ENCODE assay signal across 17 cellular contexts in genomic region chr4:118833192-118833820, GRCh38. TPM values are rescaled to one million over a fixed set of nuclear protein-coding genes. Genes with fewer than 3 reads are reported as not detected.
A peak's percentile ranks its signal among the peaks of the same experiment; 100 is the strongest.
DNase-seq lines count a peak whose midpoint lies in the region; ATAC-seq and TF ChIP-seq lines count a peak whose summit lies in the region.
"Had no signal": no experiment of that assay in that cellular context is flagged by ENCODE, and none has a peak within 500 bp of the region (broad histone marks: within the 10 kb centered on the region; RNA-seq: fewer than 3 reads in every experiment).

No MANE protein-coding gene starts in this region.

- H3K9me3 Mint-ChIP-seq in CD14-positive monocyte (peaks cover 0 to 1% (median 0%) of the 10 kb centered on the region in 7 donors), chondrocyte (ENCODE audit: low read depth) (no peaks in the 10 kb centered on the region)
- H3K9me3 Mint-ChIP-seq in natural killer cell treated with Interleukin-12 subunit alpha and Interleukin-12 subunit beta and Interleukin-15 and Interleukin-18, amount 100 ng/mL, for 72 hours, result no peaks in the 10 kb centered on the region
- H3K9me3 Mint-ChIP-seq in activated T-cell treated with anti-CD3 and anti-CD28 coated beads, Interleukin-2, amount 50 U/mL, for 24 hours, result no peaks in the 10 kb centered on the region
- no peaks in the 10 kb centered on the region for H3K9me3 Mint-ChIP-seq in T-helper 2 cell treated with Interferon-gamma antibody and Interleukin-4, amounts not matched to agents 5 μg/mL and 100 μg/mL, for 36 hours
- H3K9me3 Mint-ChIP-seq: neural progenitor cell had no signal

- H3K4me3 Mint-ChIP-seq in CD14-positive monocyte, result no peak overlapping the region
- peak overlapping the region; percentile 90 for H3K4me3 Mint-ChIP-seq in chondrocyte (ENCODE audit: unreplicated experiment)
- H3K4me3 Mint-ChIP-seq in natural killer cell treated with Interleukin-12 subunit alpha and Interleukin-12 subunit beta and Interleukin-15 and Interleukin-18, amount 100 ng/mL, for 72 hours, result peak overlapping the region; percentile 96
- H3K4me3 Mint-ChIP-seq in activated T-cell treated with anti-CD3 and anti-CD28 coated beads, Interleukin-2, amount 50 U/mL, for 24 hours, result no peak overlapping the region
- no peak overlapping the region for H3K4me3 Mint-ChIP-seq in T-helper 2 cell treated with Interferon-gamma antibody and Interleukin-4, amounts not matched to agents 5 μg/mL and 100 μg/mL, for 36 hours

- H3K27me3 ChIP-seq in IMR-90 (ENCODE audit: control insufficient read depth, insufficient read depth, low read length), result no peaks in the 10 kb centered on the region
- H3K27me3 ChIP-seq: left lung, neural progenitor cell had no signal

- H3K36me3 ChIP-seq in IMR-90 (ENCODE audit: control insufficient read depth, insufficient read depth, low read length), result peaks cover 34% of the 10 kb centered on the region
- H3K36me3 ChIP-seq: neural progenitor cell had no signal

- no peak overlapping the region for H2BK20ac ChIP-seq in IMR-90 (ENCODE audit: low read depth, low read length)

- H4K8ac ChIP-seq in IMR-90 (ENCODE audit: low read depth in 2 of 2, low read length in 2 of 2), result no peak overlapping the region

- WGBS in IMR-90 (ENCODE audit: extremely low coverage in 2 of 2, insufficient read length in 1 of 2), 2 experiments, result no CpG with 5 or more reads among the region's 5 CpGs

- TF ChIP-seq CTCF in CD14-positive monocyte (IDR thresholded peaks at IDR 0.05) (no peak), IMR-90 (conservative IDR thresholded peaks at IDR 0.05; ENCODE audit: low read depth, low read length) (no peak), chondrocyte (IDR thresholded peaks at IDR 0.05) (no peak)

- H4K20me1 ChIP-seq in IMR-90 (ENCODE audit: insufficient read depth, low read length), result peaks cover 63% of the 10 kb centered on the region

- in situ Hi-C loops in IMR-90 (cut with MboI; ENCODE audit: low sequenced_read_pairs), result no loop called here

- H4K91ac ChIP-seq in IMR-90 (ENCODE audit: insufficient read depth, low read depth, low read length), result no peak overlapping the region

- no peak for DNase-seq in CD14-positive monocyte (ENCODE audit: low spot score)
- DNase-seq in IMR-90, result no peak
- no peak for DNase-seq in chondrocyte (ENCODE audit: low spot score)
- DNase-seq in natural killer cell treated with Interleukin-12 subunit alpha and Interleukin-12 subunit beta and Interleukin-15 and Interleukin-18, amount 100 ng/mL, for 72 hours (ENCODE audit: low spot score), result no peak
- DNase-seq in NCI-H1092 (lab: John Stamatoyannopoulos, UW), result no peak
- DNase-seq in T1000 (lab: John Stamatoyannopoulos, UW), result no peak
- DNase-seq in activated T-cell treated with anti-CD3 and anti-CD28 coated beads, Interleukin-2, amount 50 U/mL, for 24 hours, result no peak
- no peak for DNase-seq in T-helper 2 cell treated with Interferon-gamma antibody and Interleukin-4, amounts not matched to agents 5 μg/mL and 100 μg/mL, for 36 hours (ENCODE audit: low spot score)
- DNase-seq: activated CD8-positive, alpha-beta memory T cell treated with anti-CD3 and anti-CD28 coated beads for 24 hours; activated gamma-delta T cell treated with Interleukin-2 at 50 U/mL for 16 hours; caudate nucleus; H7; left lung; stimulated activated naive CD8-positive, alpha-beta T cell treated with anti-CD3 and anti-CD28 coated beads, Interleukin-15, Interleukin-2, amounts not matched to agents 100 U/mL and 50 U/mL, for 24 hours had no signal

- peak overlapping the region; percentile 6; the same call in 1 of the 2 replicates for H3K27ac ChIP-seq in IMR-90 (ENCODE audit: insufficient read depth, low read length)
- H3K27ac ChIP-seq: epithelial cell of prostate, HL-60, left lung, neural progenitor cell had no signal

- peaks cover 0 to 42% of the 10 kb centered on the region in 2 experiments; a peak in 2 of 4 replicates for H3K79me1 ChIP-seq in IMR-90 (ENCODE audit: low read depth in 1 of 2, low read length in 2 of 2)

- peaks cover 11% of the 10 kb centered on the region for H3K9me1 ChIP-seq in IMR-90 (ENCODE audit: insufficient read depth, low read length)

- peak overlapping the region; percentile 60; the same call in 1 of the 2 replicates for H3K23ac ChIP-seq in IMR-90 (ENCODE audit: low read depth, low read length)

- dilution Hi-C loops in IMR-90 (cut with HindIII; ENCODE audit: low sequenced_read_pairs, unreplicated experiment), result no loop called here

- no peak overlapping the region for H3K18ac ChIP-seq in IMR-90 (ENCODE audit: low read depth, low read length)

- H3K4ac ChIP-seq in IMR-90 (ENCODE audit: low read depth, low read length), result no peak overlapping the region

- TF ChIP-seq RAD21 in IMR-90 (IDR thresholded peaks at IDR 0.05; ENCODE audit: low read length), result no peak

- H3K27me3 Mint-ChIP-seq in CD14-positive monocyte (ENCODE audit: low read depth in 3 of 3) (peaks cover 0 to 2% (median 1%) of the 10 kb centered on the region in 3 donors), chondrocyte (ENCODE audit: low read depth) (no peaks in the 10 kb centered on the region)
- peaks cover 0 to under 1% of the 10 kb centered on the region in 2 donors for H3K27me3 Mint-ChIP-seq in natural killer cell treated with Interleukin-12 subunit alpha and Interleukin-12 subunit beta and Interleukin-15 and Interleukin-18, amount 100 ng/mL, for 72 hours
- no peaks in the 10 kb centered on the region for H3K27me3 Mint-ChIP-seq in activated T-cell treated with anti-CD3 and anti-CD28 coated beads, Interleukin-2, amount 50 U/mL, for 24 hours
- no peaks in the 10 kb centered on the region for H3K27me3 Mint-ChIP-seq in T-helper 2 cell treated with Interferon-gamma antibody and Interleukin-4, amounts not matched to agents 5 μg/mL and 100 μg/mL, for 36 hours (ENCODE audit: low read depth)

- CTCF ChIA-PET in IMR-90 (lab: Yijun Ruan, JAX), result no interaction called here

- peaks cover 10% of the 10 kb centered on the region for H3K4me1 ChIP-seq in IMR-90 (ENCODE audit: control insufficient read depth, insufficient read depth, low read length)
- H3K4me1 ChIP-seq: neural progenitor cell had no signal

- H2AFZ ChIP-seq in IMR-90 (replicated peaks; ENCODE audit: low read length, poor library complexity), result no peak overlapping the region
- H2AFZ ChIP-seq: neural progenitor cell had no signal

- intact Hi-C loops in CD14-positive monocyte (cut with micrococcal nuclease), result no loop called here
- intact Hi-C loops in IMR-90 (cut with micrococcal nuclease), result no loop called here

- no peak overlapping the region; the same call in 1 of the 2 replicates for H3K56ac ChIP-seq in IMR-90 (ENCODE audit: extremely low read depth, insufficient read depth, low read length)

- H3K9ac ChIP-seq in IMR-90 (ENCODE audit: low read depth, low read length), result no peak overlapping the region; the same call in 1 of the 2 replicates
- H3K9ac ChIP-seq: neural progenitor cell had no signal

- no peak overlapping the region for H2BK15ac ChIP-seq in IMR-90 (ENCODE audit: low read depth, low read length)

- POLR2A ChIA-PET in IMR-90 (lab: Charles Lee; ENCODE audit: unreplicated experiment), result no interaction called here

- H3K4me2 ChIP-seq in IMR-90 (ENCODE audit: low read depth, low read length), result peak overlapping the region; percentile 85
- H3K4me2 ChIP-seq: neural progenitor cell had no signal

- H2BK5ac ChIP-seq in IMR-90 (ENCODE audit: low read depth, low read length, poor library complexity, severe bottlenecking), result peak overlapping the region; percentile 16

- peaks cover 27 to 39% of the 10 kb centered on the region in 2 donors for H3K36me3 Mint-ChIP-seq in CD14-positive monocyte
- peaks cover 34% of the 10 kb centered on the region for H3K36me3 Mint-ChIP-seq in chondrocyte (ENCODE audit: low read depth)
- peaks cover 37% of the 10 kb centered on the region for H3K36me3 Mint-ChIP-seq in natural killer cell treated with Interleukin-12 subunit alpha and Interleukin-12 subunit beta and Interleukin-15 and Interleukin-18, amount 100 ng/mL, for 72 hours
- H3K36me3 Mint-ChIP-seq in activated T-cell treated with anti-CD3 and anti-CD28 coated beads, Interleukin-2, amount 50 U/mL, for 24 hours (ENCODE audit: low read depth), result peaks cover 57% of the 10 kb centered on the region
- peaks cover 36% of the 10 kb centered on the region for H3K36me3 Mint-ChIP-seq in T-helper 2 cell treated with Interferon-gamma antibody and Interleukin-4, amounts not matched to agents 5 μg/mL and 100 μg/mL, for 36 hours (ENCODE audit: low read depth)

- no peak for TF ChIP-seq POLR2A in IMR-90 (IDR thresholded peaks at IDR 0.05; ENCODE audit: low read depth, low read length)

- H2AK5ac ChIP-seq in IMR-90 (ENCODE audit: low read depth, low read length), result no peak overlapping the region

- no TSS peak for BruUV-seq in IMR-90 (replicated peaks; lab: Mats Ljungman, UMichigan)

- no peak overlapping the region for H3K14ac ChIP-seq in IMR-90 (replicated peaks; ENCODE audit: low read depth, low read length)

- H2AK9ac ChIP-seq in IMR-90 (replicated peaks; ENCODE audit: low read depth, low read length, poor library complexity), result no peak overlapping the region

- no peaks in the 10 kb centered on the region for H3K9me3 ChIP-seq in IMR-90 (ENCODE audit: control insufficient read depth, insufficient read depth, low read length)
- H3K9me3 ChIP-seq: left lung had no signal

- H3K4me1 Mint-ChIP-seq in CD14-positive monocyte (peaks cover 31% of the 10 kb centered on the region), chondrocyte (ENCODE audit: low read depth) (peaks cover 66% of the 10 kb centered on the region)
- peaks cover 37 to 40% of the 10 kb centered on the region in 2 donors for H3K4me1 Mint-ChIP-seq in natural killer cell treated with Interleukin-12 subunit alpha and Interleukin-12 subunit beta and Interleukin-15 and Interleukin-18, amount 100 ng/mL, for 72 hours (ENCODE audit: low read depth in 2 of 2)
- H3K4me1 Mint-ChIP-seq in activated T-cell treated with anti-CD3 and anti-CD28 coated beads, Interleukin-2, amount 50 U/mL, for 24 hours (ENCODE audit: low read depth), result peaks cover 38% of the 10 kb centered on the region
- peaks cover 26% of the 10 kb centered on the region for H3K4me1 Mint-ChIP-seq in T-helper 2 cell treated with Interferon-gamma antibody and Interleukin-4, amounts not matched to agents 5 μg/mL and 100 μg/mL, for 36 hours (ENCODE audit: low read depth)

- ATAC-seq in IMR-90 (ENCODE audit: low read depth), result no peak
- ATAC-seq in natural killer cell treated with Interleukin-12 subunit alpha and Interleukin-12 subunit beta and Interleukin-15 and Interleukin-18, amount 100 ng/mL, for 72 hours, result no peak
- ATAC-seq: left lung; stimulated activated naive CD8-positive, alpha-beta T cell treated with anti-CD3 and anti-CD28 coated beads, Interleukin-15, Interleukin-2, amounts not matched to agents 100 U/mL and 50 U/mL, for 24 hours had no signal

- H4K5ac ChIP-seq in IMR-90 (ENCODE audit: low read depth, low read length), result no peak overlapping the region

- H3K4me3 ChIP-seq in IMR-90 (ENCODE audit: insufficient read depth, low read depth, low read length), result no peak overlapping the region
- H3K4me3 ChIP-seq: neural progenitor cell had no signal

- H3K27ac Mint-ChIP-seq in CD14-positive monocyte (peak overlapping the region in 5 of 7 donors; percentile 8 to 47 (median 40)), chondrocyte (ENCODE audit: unreplicated experiment) (peak overlapping the region; percentile 100)
- H3K27ac Mint-ChIP-seq in natural killer cell treated with Interleukin-12 subunit alpha and Interleukin-12 subunit beta and Interleukin-15 and Interleukin-18, amount 100 ng/mL, for 72 hours, result peak overlapping the region in 1 of 2 donors; percentile 88
- H3K27ac Mint-ChIP-seq in activated T-cell treated with anti-CD3 and anti-CD28 coated beads, Interleukin-2, amount 50 U/mL, for 24 hours, result no peak overlapping the region
- H3K27ac Mint-ChIP-seq in T-helper 2 cell treated with Interferon-gamma antibody and Interleukin-4, amounts not matched to agents 5 μg/mL and 100 μg/mL, for 36 hours, result no peak overlapping the region
- H3K27ac Mint-ChIP-seq: neural progenitor cell had no signal

- no peak overlapping the region for H2BK120ac ChIP-seq in IMR-90 (ENCODE audit: low read depth, low read length)

RNA-seq across cellular contexts. Expression of gene SEC24D, which starts 2.6 kb away (rescaled TPM):
- polyA plus RNA-seq in CD14-positive monocyte (10 to 100 TPM; 22.6 to 31.3 TPM), IMR-90 (2012; rRNA removed) (86.0 and 111 TPM in 2 replicates)
- total RNA-seq in IMR-90 (2012; rRNA removed) (93.2 and 98.9 TPM in 2 replicates), chondrocyte (204 to 245 TPM (median 208 TPM) in 3 replicates)
- polyA plus RNA-seq in IMR-90 (2012; cell fraction: cytosol; rRNA removed), result 45.5 and 78.9 TPM in 2 replicates
- 130 and 134 TPM in 2 replicates for polyA plus RNA-seq in IMR-90 (2012; cell fraction: nucleus; rRNA removed; ENCODE audit: low replicate concordance)
- total RNA-seq in natural killer cell treated with Interleukin-12 subunit alpha and Interleukin-12 subunit beta and Interleukin-15 and Interleukin-18, amount 100 ng/mL, for 72 hours, result 10 to 100 TPM; 76.7 to 89.9 TPM

RNA-seq across cellular contexts. Expression of gene SYNPO2, which starts 55.3 kb away (rescaled TPM):
- polyA plus RNA-seq in CD14-positive monocyte, result not detected
- 1.7 and 1.8 TPM in 2 replicates for total RNA-seq in IMR-90 (2012; rRNA removed)
- 0.89 and 0.99 TPM in 2 replicates for polyA plus RNA-seq in IMR-90 (2012; rRNA removed)
- polyA plus RNA-seq in IMR-90 (2012; cell fraction: cytosol; rRNA removed), result 0.35 and 0.53 TPM in 2 replicates
- polyA plus RNA-seq in IMR-90 (2012; cell fraction: nucleus; rRNA removed; ENCODE audit: low replicate concordance), result 0.58 and 1.6 TPM in 2 replicates
- 12.3 to 21.5 TPM (median 20.7 TPM) in 3 replicates for total RNA-seq in chondrocyte
- under 1 TPM; 0.17 to 0.36 TPM for total RNA-seq in natural killer cell treated with Interleukin-12 subunit alpha and Interleukin-12 subunit beta and Interleukin-15 and Interleukin-18, amount 100 ng/mL, for 72 hours

Comparison
In these comparisons a context has a peak if more than half of its experiments do, and no peak if none do; other contexts are left out.
1. H3K27ac Mint-ChIP-seq: peak in CD14-positive monocyte (5 of 7) and chondrocyte (single experiment); none in activated T-cell treated with anti-CD3 and anti-CD28 coated beads, Interleukin-2, amount 50 U/mL, for 24 hours (single experiment) and T-helper 2 cell treated with Interferon-gamma antibody and Interleukin-4, amounts not matched to agents 5 μg/mL and 100 μg/mL, for 36 hours (single experiment).
2. H3K4me3 Mint-ChIP-seq: peak in chondrocyte (single experiment) and natural killer cell treated with Interleukin-12 subunit alpha and Interleukin-12 subunit beta and Interleukin-15 and Interleukin-18, amount 100 ng/mL, for 72 hours (single experiment); none in CD14-positive monocyte (0 of 2), activated T-cell treated with anti-CD3 and anti-CD28 coated beads, Interleukin-2, amount 50 U/mL, for 24 hours (single experiment) and T-helper 2 cell treated with Interferon-gamma antibody and Interleukin-4, amounts not matched to agents 5 μg/mL and 100 μg/mL, for 36 hours (single experiment).